In genomic region chr9:27985714-27986113, GRCh38 we compare ENCODE assay signal across 31 cellular contexts.
"Had no signal": no experiment of that assay in that cellular context is flagged by ENCODE, and none has a peak within 500 bp of the region (broad histone marks: within the 10 kb centered on the region; RNA-seq: fewer than 3 reads in every experiment).

No MANE protein-coding gene starts in this region.

- H3K27ac ChIP-seq: KMS-11, PC-9, RWPE1, SJCRH30, SK-N-MC had no signal

- ATAC-seq: Panc1, Right ventricle myocardium inferior, SK-N-SH treated with all-trans-retinoic acid at 6 μM for 48 hours had no signal

- H3K9me3 ChIP-seq: SJCRH30 had no signal

- H3K27me3 ChIP-seq: SJCRH30 had no signal

- H3K4me3 ChIP-seq: PC-9, SJCRH30, SK-N-MC had no signal

- H2AFZ ChIP-seq: PC-9 had no signal

- H3K4me2 ChIP-seq: KMS-11, PC-9 had no signal

- H3K9ac ChIP-seq: KMS-11 had no signal

- DNase-seq: Karpas-422, MM.1S, MV-4-11, NCI-H1092, NCI-H1105, NCI-H1417 treated with DMSO at 0.1 percent for 48 hours, NCI-H1436 treated with DMSO at 0.1 percent for 48 hours, NCI-H1694 treated with DMSO at 0.1 percent for 48 hours, NCI-H187 treated with DMSO at 0.1 percent for 48 hours, NCI-H2029, NCI-H2081, NCI-H2171, NCI-H226, NCI-H446 treated with DMSO at 0.1 percent for 48 hours, NCI-H510A, NCI-H524, NCI-H526, NCI-H69, NCI-H748 treated with DMSO at 0.1 percent for 48 hours, NCI-H82, PC-9, SHP77, SIG-M5, SJCRH30 had no signal

- FAIRE-seq: RCC 7860 had no signal

- H3K36me3 ChIP-seq: SJCRH30 had no signal

- H3K4me1 ChIP-seq: SJCRH30 had no signal
